Comparison of ENCODE assay signal across 18 cellular contexts in the genomic region with DNA sequence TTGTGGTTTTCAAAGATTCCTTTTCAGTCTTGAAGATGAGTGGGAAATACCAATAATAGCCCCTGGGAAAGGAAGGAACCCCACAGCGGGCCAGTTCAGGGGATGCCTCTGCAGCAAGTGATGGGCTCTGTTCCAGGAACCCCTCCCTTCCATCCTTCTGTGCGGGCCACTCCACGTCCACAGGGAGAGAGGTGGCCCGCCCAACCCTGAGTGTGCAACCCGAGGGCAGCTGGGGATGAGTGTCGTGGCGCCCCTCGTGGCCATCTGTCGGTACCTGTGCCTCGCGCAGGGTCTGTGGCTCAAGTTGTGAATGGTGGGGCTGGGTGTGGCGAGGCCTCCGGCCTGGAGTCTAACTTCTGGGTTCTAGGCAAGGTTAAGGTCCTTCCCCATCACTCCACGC.
DNase-seq lines count a peak whose midpoint lies in the region; ATAC-seq, FAIRE-seq and TF ChIP-seq lines count a peak whose summit lies in the region.
"Had no signal": no experiment of that assay in that cellular context is flagged by ENCODE, and none has a peak within 500 bp of the region (broad histone marks: within the 10 kb centered on the region; RNA-seq: fewer than 3 reads in every experiment).

No MANE protein-coding gene starts in this region.

- peak overlapping the region; percentile 17 for H2AK5ac ChIP-seq in trophoblast cell (ENCODE audit: low read length)

- DNase-seq in cardiac septum (ENCODE audit: low spot score) = peak; percentile 79
- DNase-seq in Right ventricle myocardium inferior (ENCODE audit: missing footprints) = no peak
- peak; percentile 28 for DNase-seq in RPMI8226
- DNase-seq in right cardiac atrium = peak; percentile 26 to 73 (median 72)
- DNase-seq in trophoblast cell = no peak
- DNase-seq in GM12891 (ENCODE audit: insufficient read length, low spot score) = no peak
- DNase-seq in NCI-H2171 treated with DMSO at 0.1 percent for 48 hours (lab: John Stamatoyannopoulos, UW) = no peak
- DNase-seq in effector CD8-positive, alpha-beta T cell (lab: John Stamatoyannopoulos, UW) = no peak
- DNase-seq: 8988T; activated CD4-positive, alpha-beta memory T cell treated with anti-CD3 and anti-CD28 coated beads, Interleukin-2, amount 10 ng/mL, durations not matched to agents 7 days and 5 days; activated naive CD8-positive, alpha-beta T cell treated with anti-CD3 and anti-CD28 coated beads, Interleukin-2, amount 10 ng/mL, durations not matched to agents 7 days and 5 days; AML-193; erythroblast; GDM1; NCI-H1417 treated with DMSO at 0.1 percent for 48 hours; NCI-H2107; PC-9 had no signal

- ATAC-seq in Right ventricle myocardium inferior (no peak), right cardiac atrium (peak in 1 of 2 donors; percentile 10)
- ATAC-seq: activated CD4-positive, CD25-positive, alpha-beta regulatory T cell treated with anti-CD3 and anti-CD28 coated beads, Interleukin-2, amount 50 U/mL, for 24 hours had no signal

- H3K4ac ChIP-seq in trophoblast cell (ENCODE audit: low read depth, low read length) = no peak overlapping the region

- H3K4me2 ChIP-seq in trophoblast cell (ENCODE audit: low read length) = no peak overlapping the region
- H3K4me2 ChIP-seq: PC-9 had no signal

- H3K9me3 ChIP-seq in right cardiac atrium (ENCODE audit: control insufficient read depth, low read length) (no peaks in the 10 kb centered on the region), trophoblast cell (ENCODE audit: insufficient read depth, low read depth, low read length) (no peaks in the 10 kb centered on the region)

- no peak overlapping the region for H3K9ac ChIP-seq in trophoblast cell (ENCODE audit: low read length)

- peaks cover 11% of the 10 kb centered on the region for H3K79me1 ChIP-seq in trophoblast cell (ENCODE audit: low read length)

- H3K4me1 ChIP-seq in right cardiac atrium (ENCODE audit: control insufficient read depth, insufficient read depth, low read length) = peaks cover 8% of the 10 kb centered on the region
- peaks cover 17 to 25% of the 10 kb centered on the region in 2 experiments for H3K4me1 ChIP-seq in trophoblast cell (ENCODE audit: control insufficient read depth in 1 of 2, insufficient read depth in 2 of 2, low read length in 2 of 2)

- FAIRE-seq in GM12891 (lab: Jason Lieb, UNC) = no peak

- no peak overlapping the region for H2AFZ ChIP-seq in trophoblast cell (ENCODE audit: insufficient read depth, low read length, poor library complexity)
- H2AFZ ChIP-seq: PC-9 had no signal

- H4K12ac ChIP-seq in trophoblast cell (ENCODE audit: low read depth, low read length) = no peak overlapping the region

- H3K36me3 ChIP-seq in trophoblast cell (ENCODE audit: control insufficient read depth in 1 of 2, insufficient read depth in 2 of 2, low read length in 2 of 2) = no peaks in the 10 kb centered on the region

- no peak for TF ChIP-seq POLR2A in GM12891 (IDR thresholded peaks at IDR 0.05; ENCODE audit: low read depth, low read length)

- H3K23ac ChIP-seq in trophoblast cell (ENCODE audit: low read length) = no peak overlapping the region

- 69% methylated on average over 14 of the region's 14 CpGs for WGBS in right cardiac atrium
- WGBS in trophoblast cell (ENCODE audit: extremely low coverage, insufficient coverage, insufficient read length) = no CpG with 5 or more reads among the region's 14 CpGs

- no peak overlapping the region for H3K14ac ChIP-seq in trophoblast cell (ENCODE audit: low read length)

- H3K27ac ChIP-seq in right cardiac atrium (ENCODE audit: low read length) = no peak overlapping the region
- no peak overlapping the region for H3K27ac ChIP-seq in trophoblast cell (ENCODE audit: low read depth, low read length)
- H3K27ac ChIP-seq: PC-9 had no signal

- H3K27me3 ChIP-seq in right cardiac atrium (ENCODE audit: control insufficient read depth, insufficient read depth) = no peaks in the 10 kb centered on the region
- no peaks in the 10 kb centered on the region for H3K27me3 ChIP-seq in trophoblast cell (ENCODE audit: insufficient read depth, low read length)

- intact Hi-C loops in cardiac septum (cut with DNase I) (loop anchor here (5.0 kb wide), 2 partner anchors 45 to 150 kb away; no protein-coding TSS in a partner anchor), Right ventricle myocardium inferior (cut with DNase I) (loop anchor here (2.0 to 5.0 kb wide), 2 partner anchors 55 to 260 kb away; a partner anchor contains a TSS), right cardiac atrium (cut with DNase I) (loop anchor here in 1 of 4 donors (10.0 kb wide), 1 partner anchor 143 kb away; no protein-coding TSS in a partner anchor)

- H2BK5ac ChIP-seq in trophoblast cell (ENCODE audit: low read depth, low read length, poor library complexity) = no peak overlapping the region

- no peak overlapping the region for H2BK12ac ChIP-seq in trophoblast cell (ENCODE audit: low read length)

- no peak overlapping the region for H3K18ac ChIP-seq in trophoblast cell (ENCODE audit: low read length)

- H2BK120ac ChIP-seq in trophoblast cell (ENCODE audit: insufficient read depth, low read length, poor library complexity) = no peak overlapping the region

- no peak overlapping the region for H4K91ac ChIP-seq in trophoblast cell (ENCODE audit: low read depth, low read length)

- no peaks in the 10 kb centered on the region for H3K79me2 ChIP-seq in trophoblast cell (ENCODE audit: control insufficient read depth, insufficient read depth, low read length, poor library complexity)

- H3K4me3 ChIP-seq in right cardiac atrium (ENCODE audit: low read length) (no peak overlapping the region), trophoblast cell (ENCODE audit: low read depth, low read length) (no peak overlapping the region)
- H3K4me3 ChIP-seq: PC-9 had no signal

- no peak overlapping the region for H4K8ac ChIP-seq in trophoblast cell (ENCODE audit: low read depth, low read length)

TF ChIP-seq in GM12891, 5 proteins besides CTCF, POLR2A, EP300 and RAD21:
- TF ChIP-seq PAX5 (IDR thresholded peaks at IDR 0.05; ENCODE audit: insufficient read depth, low read length, severe bottlenecking) = no peak
- TF ChIP-seq TAF1 (IDR thresholded peaks at IDR 0.05; ENCODE audit: low read depth, low read length) = no peak
- TF ChIP-seq SPI1 (IDR thresholded peaks at IDR 0.05; ENCODE audit: low read depth, low read length) = no peak

Comparison
In these comparisons a context has a peak if more than half of its experiments do, and no peak if none do; other contexts are left out.
1. DNase-seq: peak in cardiac septum (single experiment), RPMI8226 (single experiment) and right cardiac atrium (3 of 3); none in Right ventricle myocardium inferior (single experiment), trophoblast cell (0 of 2), GM12891 (single experiment), NCI-H2171 treated with DMSO at 0.1 percent for 48 hours (single experiment) and effector CD8-positive, alpha-beta T cell (single experiment).